In the genomic region with DNA sequence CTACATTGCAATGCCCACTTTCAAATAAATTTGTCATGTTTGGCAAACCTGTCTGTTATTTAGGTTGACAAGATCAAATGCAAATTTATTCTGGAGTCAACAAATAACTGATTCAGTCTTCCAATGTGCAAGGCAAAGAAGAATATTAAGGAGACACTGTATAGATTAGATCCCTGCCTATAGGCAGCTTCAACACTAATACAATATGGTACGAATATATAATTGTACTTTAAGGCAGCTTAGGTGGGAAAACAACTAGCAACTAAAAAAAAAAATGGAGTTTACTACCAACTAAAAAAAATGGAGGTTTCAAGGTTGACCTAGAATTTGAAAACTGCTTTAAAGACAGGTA, we compare ENCODE assay signal across 10 cellular contexts. TPM values are rescaled to one million over a fixed set of nuclear protein-coding genes. Genes with fewer than 3 reads are reported as not detected.
DNase-seq lines count a peak whose midpoint lies in the region; ATAC-seq and TF ChIP-seq lines count a peak whose summit lies in the region.
"Had no signal": no experiment of that assay in that cellular context is flagged by ENCODE, and none has a peak within 500 bp of the region (broad histone marks: within the 10 kb centered on the region; RNA-seq: fewer than 3 reads in every experiment).

No MANE protein-coding gene starts in this region.

- no peak for TF ChIP-seq RAD21 in neural cell (conservative IDR thresholded peaks at IDR 0.05)

- H3K4me1 Mint-ChIP-seq in T-helper 1 cell treated with Interleukin-12 subunit alpha and Interleukin-12 subunit beta and Interleukin-4 antibody, amounts not matched to agents 30 μg/mL and 1 μg/mL, for 36 hours (ENCODE audit: low read depth), result peaks cover 15% of the 10 kb centered on the region
- H3K4me1 Mint-ChIP-seq in brain, result peaks cover 47% of the 10 kb centered on the region

- H3K9me3 ChIP-seq in Loucy (ENCODE audit: insufficient read depth, low read depth, low read length) (no peaks in the 10 kb centered on the region), neural cell (ENCODE audit: low read length) (no peaks in the 10 kb centered on the region)
- H3K9me3 ChIP-seq: neutrophil had no signal

- H3K4me3 Mint-ChIP-seq in T-helper 1 cell treated with Interleukin-12 subunit alpha and Interleukin-12 subunit beta and Interleukin-4 antibody, amounts not matched to agents 30 μg/mL and 1 μg/mL, for 36 hours, result peak overlapping the region; percentile 84
- peak overlapping the region; percentile 87 to 94 (median 90) for H3K4me3 Mint-ChIP-seq in brain

- peaks cover 24% of the 10 kb centered on the region for H4K20me1 ChIP-seq in Loucy (ENCODE audit: insufficient read depth, low read length, poor library complexity, severe bottlenecking)
- H4K20me1 ChIP-seq in neural cell (ENCODE audit: insufficient read depth), result peaks cover 10% of the 10 kb centered on the region

- H3F3A ChIP-seq in Loucy (ENCODE audit: low read depth) (0 out of 2 replicates have a peak, but pooled peaks cover 4% of the 10 kb centered on the region), neural cell (ENCODE audit: insufficient read depth, low read length, poor library complexity, severe bottlenecking) (peaks cover 9% of the 10 kb centered on the region)

- peak overlapping the region; percentile 96 for H3K9ac ChIP-seq in Loucy (ENCODE audit: low read depth, low read length, poor library complexity, severe bottlenecking)
- peak overlapping the region; percentile 95 for H3K9ac ChIP-seq in neural cell (ENCODE audit: low read length)

- TF ChIP-seq EP300 in neural cell (conservative IDR thresholded peaks at IDR 0.05; ENCODE audit: poor library complexity, severe bottlenecking), result no peak

- H3K9me2 ChIP-seq in Loucy (replicated peaks; ENCODE audit: low read depth, low read length), result no peaks in the 10 kb centered on the region
- H3K9me2 ChIP-seq in neural cell (ENCODE audit: insufficient read depth, low read length), result no peaks in the 10 kb centered on the region

- ATAC-seq in HG03045 (IDR thresholded peaks at IDR 0.05; ENCODE audit: unreplicated experiment) (no peak), GM21825 (IDR thresholded peaks at IDR 0.05; ENCODE audit: unreplicated experiment) (no peak), HG03039 (IDR thresholded peaks at IDR 0.05; ENCODE audit: unreplicated experiment) (no peak)

- H3K79me2 ChIP-seq in Loucy (ENCODE audit: insufficient read depth, low read length), result peaks cover 43% of the 10 kb centered on the region
- H3K79me2 ChIP-seq in neural cell (replicated peaks; ENCODE audit: insufficient read depth, low read length), result peaks cover 38% of the 10 kb centered on the region

- no peak for TF ChIP-seq CTCF in Loucy (conservative IDR thresholded peaks at IDR 0.05; ENCODE audit: low read length)
- TF ChIP-seq CTCF in brain (conservative IDR thresholded peaks at IDR 0.05), result no peak
- no peak for TF ChIP-seq CTCF in neural cell (IDR thresholded peaks at IDR 0.05; ENCODE audit: poor library complexity, severe bottlenecking)

- DNase-seq in T-helper 1 cell, result no peak
- DNase-seq: foreskin fibroblast had no signal

- peak overlapping the region; percentile 61 for H3K27ac Mint-ChIP-seq in T-helper 1 cell treated with Interleukin-12 subunit alpha and Interleukin-12 subunit beta and Interleukin-4 antibody, amounts not matched to agents 30 μg/mL and 1 μg/mL, for 36 hours
- H3K27ac Mint-ChIP-seq in brain, result peak overlapping the region; percentile 7 to 98 (median 98)

- H3K4me2 ChIP-seq in Loucy (ENCODE audit: low read depth, low read length, poor library complexity, severe bottlenecking), result peak overlapping the region; percentile 89
- H3K4me2 ChIP-seq in neural cell (ENCODE audit: low read length), result peak overlapping the region; percentile 31

- no peaks in the 10 kb centered on the region for H3K36me3 Mint-ChIP-seq in T-helper 1 cell treated with Interleukin-12 subunit alpha and Interleukin-12 subunit beta and Interleukin-4 antibody, amounts not matched to agents 30 μg/mL and 1 μg/mL, for 36 hours (ENCODE audit: low read depth)
- H3K36me3 Mint-ChIP-seq in brain, result no peaks in the 10 kb centered on the region

- H3K9me3 Mint-ChIP-seq in T-helper 1 cell treated with Interleukin-12 subunit alpha and Interleukin-12 subunit beta and Interleukin-4 antibody, amounts not matched to agents 30 μg/mL and 1 μg/mL, for 36 hours, result no peaks in the 10 kb centered on the region
- H3K9me3 Mint-ChIP-seq in brain, result no peaks in the 10 kb centered on the region

- peak overlapping the region; percentile 98 for H3K4me3 ChIP-seq in Loucy (ENCODE audit: low read length, poor library complexity, severe bottlenecking)
- H3K4me3 ChIP-seq in neural cell (ENCODE audit: low read length), result peak overlapping the region; percentile 93

- peaks cover 59% of the 10 kb centered on the region for H3K4me1 ChIP-seq in Loucy (ENCODE audit: insufficient read depth, low read length, poor library complexity, severe bottlenecking)

- peak overlapping the region; percentile 92 for H3K27ac ChIP-seq in neural cell (ENCODE audit: low read length)
- H3K27ac ChIP-seq: neutrophil had no signal

- no peaks in the 10 kb centered on the region for H3K36me3 ChIP-seq in Loucy (ENCODE audit: insufficient read depth, low read length)
- H3K36me3 ChIP-seq in neural cell (ENCODE audit: insufficient read depth, low read length), result no peaks in the 10 kb centered on the region
- H3K36me3 ChIP-seq: neutrophil had no signal

- peaks cover 13% of the 10 kb centered on the region for H3K27me3 Mint-ChIP-seq in T-helper 1 cell treated with Interleukin-12 subunit alpha and Interleukin-12 subunit beta and Interleukin-4 antibody, amounts not matched to agents 30 μg/mL and 1 μg/mL, for 36 hours (ENCODE audit: low read depth)
- peaks cover 3% of the 10 kb centered on the region for H3K27me3 Mint-ChIP-seq in brain

- H3K27me3 ChIP-seq in Loucy (ENCODE audit: insufficient read depth, low read length, poor library complexity, severe bottlenecking) (no peaks in the 10 kb centered on the region), neural cell (ENCODE audit: insufficient read depth, low read depth, low read length) (no peaks in the 10 kb centered on the region)

- H2AFZ ChIP-seq in Loucy (ENCODE audit: low read length), result no peak overlapping the region
- H2AFZ ChIP-seq in neural cell (ENCODE audit: low read depth, low read length), result no peak overlapping the region

TF ChIP-seq in neural cell, 6 proteins besides CTCF, POLR2A, EP300 and RAD21:
- TF ChIP-seq EZH2 (IDR thresholded peaks at IDR 0.05; ENCODE audit: borderline replicate concordance, insufficient read depth, low read length, poor library complexity, severe bottlenecking) (no peak), SMC3 (conservative IDR thresholded peaks at IDR 0.05; ENCODE audit: poor library complexity) (no peak), MXI1 (conservative IDR thresholded peaks at IDR 0.05; ENCODE audit: poor library complexity, severe bottlenecking) (no peak)

RNA-seq across cellular contexts. Expression of a gene that starts 1.7 kb away (rescaled TPM):
- polyA plus RNA-seq in brain (ENCODE audit: insufficient read depth, low read depth, low replicate concordance), result 83.0 TPM
- polyA plus RNA-seq in neural cell, result 42.9 and 48.9 TPM in 2 replicates
- polyA minus RNA-seq in neural cell, result 31.2 and 40.6 TPM in 2 replicates

RNA-seq across cellular contexts. Expression of a gene that starts 24.1 kb away (rescaled TPM):
- polyA plus RNA-seq in brain (ENCODE audit: insufficient read depth, low read depth, low replicate concordance) (4.4 TPM), neural cell (16.6 and 17.8 TPM in 2 replicates)
- polyA minus RNA-seq in neural cell, result 35.9 and 41.4 TPM in 2 replicates

RNA-seq across cellular contexts. Expression of a gene that starts 24.2 kb away (rescaled TPM):
- polyA plus RNA-seq in brain (ENCODE audit: insufficient read depth, low read depth, low replicate concordance) (3.0 TPM), neural cell (35.8 and 58.5 TPM in 2 replicates)
- polyA minus RNA-seq in neural cell, result 53.3 and 59.7 TPM in 2 replicates

RNA-seq across cellular contexts. Expression of a gene that starts 25.3 kb away (rescaled TPM):
- polyA plus RNA-seq in brain (ENCODE audit: insufficient read depth, low read depth, low replicate concordance) (1.6 TPM), neural cell (1.8 and 2.8 TPM in 2 replicates)
- polyA minus RNA-seq in neural cell, result 5.0 and 5.6 TPM in 2 replicates

RNA-seq across cellular contexts. Expression of a gene that starts 25.4 kb away (rescaled TPM):
- polyA plus RNA-seq in brain (ENCODE audit: insufficient read depth, low read depth, low replicate concordance) (11.0 TPM), neural cell (39.1 and 51.2 TPM in 2 replicates)
- 22.6 and 25.4 TPM in 2 replicates for polyA minus RNA-seq in neural cell
